ENCODE assay signal across 16 cellular contexts in the genomic region with DNA sequence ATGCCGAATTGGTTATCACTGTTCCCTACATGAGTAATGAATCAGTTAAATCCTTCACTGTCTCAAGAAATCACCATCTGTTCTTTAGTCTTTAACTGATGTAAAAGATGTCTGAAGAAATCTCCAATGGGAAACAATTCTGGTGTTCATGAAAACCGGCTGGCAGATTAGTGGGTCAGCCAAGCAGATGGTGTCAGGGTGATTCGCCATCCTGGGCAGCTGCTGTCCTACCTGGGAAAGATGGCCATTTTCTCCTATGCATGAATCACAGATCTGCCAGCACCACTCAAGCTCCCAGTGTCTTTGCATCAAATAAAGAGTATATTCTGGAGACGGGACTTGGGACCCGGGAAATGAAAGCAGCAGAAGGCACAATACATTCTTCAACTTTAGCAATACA.
"Had no signal": no experiment of that assay in that cellular context is flagged by ENCODE, and none has a peak within 500 bp of the region (broad histone marks: within the 10 kb centered on the region; RNA-seq: fewer than 3 reads in every experiment).

No MANE protein-coding gene starts in this region.

- H3K36me3 ChIP-seq: breast epithelium, left lung, pancreas, sigmoid colon, stomach, thoracic aorta had no signal

- H3K27ac ChIP-seq: hepatocyte, left lung, pancreas, sigmoid colon, stomach, thoracic aorta had no signal

- H3K4me1 Mint-ChIP-seq: activated CD4-positive, alpha-beta T cell treated with anti-CD3 and anti-CD28 coated beads, Interleukin-2, amount 10 ng/mL, durations not matched to agents 7 days and 5 days; naive B cell had no signal

- H3K27me3 ChIP-seq: breast epithelium, hepatocyte, left lung, pancreas, sigmoid colon, stomach had no signal

- H3K9me3 Mint-ChIP-seq: activated CD4-positive, alpha-beta T cell treated with anti-CD3 and anti-CD28 coated beads, Interleukin-2, amount 10 ng/mL, durations not matched to agents 7 days and 5 days had no signal

- H3K79me2 ChIP-seq: hepatocyte had no signal

- FAIRE-seq: keratinocyte, pancreas had no signal

- DNase-seq: activated CD4-positive, alpha-beta T cell treated with anti-CD3 and anti-CD28 coated beads, Interleukin-2, amount 10 ng/mL, durations not matched to agents 7 days and 5 days; activated CD4-positive, CD25-positive, alpha-beta regulatory T cell; activated CD8-positive, alpha-beta memory T cell treated with anti-CD3 and anti-CD28 coated beads for 24 hours; activated naive CD4-positive, alpha-beta T cell treated with Interleukin-2 at 50 U/mL for 16 hours; erythroblast; left lung; naive B cell; pancreas; sigmoid colon; stimulated activated CD4-positive, alpha-beta T cell treated with anti-CD3 and anti-CD28 coated beads, Interleukin-1b, Interleukin-23, amount 100 ng/mL, for 48 hours; stomach; T-helper 2 cell had no signal

- H3K9me3 ChIP-seq: breast epithelium, left lung, pancreas, sigmoid colon, stomach, thoracic aorta had no signal

- H3K4me3 Mint-ChIP-seq: activated CD4-positive, alpha-beta T cell treated with anti-CD3 and anti-CD28 coated beads, Interleukin-2, amount 10 ng/mL, durations not matched to agents 7 days and 5 days; naive B cell had no signal

- H3K4me2 ChIP-seq: hepatocyte had no signal

- H3K27ac Mint-ChIP-seq: activated CD4-positive, alpha-beta T cell treated with anti-CD3 and anti-CD28 coated beads, Interleukin-2, amount 10 ng/mL, durations not matched to agents 7 days and 5 days; naive B cell had no signal

- H3K27me3 Mint-ChIP-seq: activated CD4-positive, alpha-beta T cell treated with anti-CD3 and anti-CD28 coated beads, Interleukin-2, amount 10 ng/mL, durations not matched to agents 7 days and 5 days; naive B cell had no signal

- H3K36me3 Mint-ChIP-seq: naive B cell had no signal

- H2AFZ ChIP-seq: hepatocyte had no signal

- H3K4me3 ChIP-seq: breast epithelium, hepatocyte, left lung, pancreas, sigmoid colon, stomach, thoracic aorta had no signal

- H3K4me1 ChIP-seq: breast epithelium, left lung, pancreas, sigmoid colon, stomach had no signal
